In the genomic region with DNA sequence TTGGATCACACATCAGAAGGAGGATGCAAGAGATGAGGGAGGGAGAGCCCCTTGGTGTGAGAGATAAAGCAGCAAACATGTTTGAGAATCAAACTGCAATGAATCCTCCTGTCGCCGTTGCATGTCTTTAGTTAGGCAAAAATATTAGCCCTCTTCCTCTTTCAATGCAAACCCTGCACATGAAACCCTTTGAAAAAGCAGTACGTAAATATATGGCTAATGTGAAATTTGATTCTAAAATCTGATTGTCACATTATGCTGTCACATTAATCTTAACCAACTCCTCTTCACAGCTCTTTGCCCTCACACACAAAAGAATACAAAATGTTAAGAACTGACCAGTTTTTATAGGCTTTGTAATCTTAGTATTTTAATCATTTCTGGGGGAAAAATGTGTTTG, we compare ENCODE assay signal across 22 cellular contexts.
DNase-seq lines count a peak whose midpoint lies in the region; TF ChIP-seq lines count a peak whose summit lies in the region.
"Had no signal": no experiment of that assay in that cellular context is flagged by ENCODE, and none has a peak within 500 bp of the region (broad histone marks: within the 10 kb centered on the region; RNA-seq: fewer than 3 reads in every experiment).

No MANE protein-coding gene starts in this region.

- no peaks in the 10 kb centered on the region for H3K4me1 ChIP-seq in breast epithelium
- H3K4me1 ChIP-seq: Caco-2, HAP-1, SJCRH30 had no signal

- H3K27me3 ChIP-seq in breast epithelium: no peaks in the 10 kb centered on the region
- H3K27me3 ChIP-seq in dorsolateral prefrontal cortex: no peaks in the 10 kb centered on the region
- H3K27me3 ChIP-seq: BLaER1 treated with 17β-estradiol and CSF1 and Interleukin-3, amounts not matched to agents 10 nM and 100 nM; SJCRH30 had no signal

- intact Hi-C loops in MCF 10A (cut with micrococcal nuclease): no loop called here
- intact Hi-C loops in breast epithelium (cut with DNase I; ENCODE audit: low total_unique reads): no loop called here
- intact Hi-C loops in dorsolateral prefrontal cortex (cut with DNase I): no loop called here

- H3K27ac ChIP-seq in breast epithelium (no peak overlapping the region), dorsolateral prefrontal cortex (peak overlapping the region in 53 of 59 donors; percentile 11 to 86 (median 68))
- H3K27ac ChIP-seq: BLaER1 treated with 17β-estradiol and CSF1 and Interleukin-3, amounts not matched to agents 10 nM and 100 nM; RWPE1; SJCRH30 had no signal

- H3K9me3 ChIP-seq in breast epithelium: no peaks in the 10 kb centered on the region
- H3K9me3 ChIP-seq: BLaER1 treated with 17β-estradiol and CSF1 and Interleukin-3, amounts not matched to agents 10 nM and 100 nM; Caco-2; HAP-1; SJCRH30 had no signal

- H3K4me3 ChIP-seq in breast epithelium (no peak overlapping the region), dorsolateral prefrontal cortex (no peak overlapping the region)
- H3K4me3 ChIP-seq: BLaER1 treated with 17β-estradiol and CSF1 and Interleukin-3, amounts not matched to agents 10 nM and 100 nM; GM12878; HAP-1; SJCRH30 had no signal

- POLR2A ChIA-PET in MCF 10A (lab: Yijun Ruan, JAX): interaction anchor here (0.6 to 6.9 kb wide), 13 partner anchors 9 to 211 kb away, joined by 3 to 73 read pairs (median 6); a partner anchor contains a TSS

- H3K4me3 Mint-ChIP-seq in MCF 10A (ENCODE audit: unreplicated experiment): peak overlapping the region; percentile 18
- H3K4me3 Mint-ChIP-seq in immature natural killer cell: no peak overlapping the region
- H3K4me3 Mint-ChIP-seq: CD4-positive, alpha-beta memory T cell had no signal

- no peak for DNase-seq in MCF 10A (ENCODE audit: unreplicated experiment)
- no peak for DNase-seq in breast epithelium (ENCODE audit: low spot score in 2 of 2)
- peak; percentile 43 for DNase-seq in NCI-H1436 treated with DMSO at 0.1 percent for 48 hours (lab: John Stamatoyannopoulos, UW)
- no peak for DNase-seq in dorsolateral prefrontal cortex
- no peak for DNase-seq in stimulated activated CD4-positive, alpha-beta T cell treated with anti-CD3 and anti-CD28 coated beads, Interleukin-2, amount 100 ng/mL, for 48 hours
- DNase-seq in immature natural killer cell: no peak
- DNase-seq in EL: no peak
- DNase-seq: Caco-2; CD4-positive, alpha-beta memory T cell; DMS 273 treated with DMSO at 0.1 percent for 48 hours; DMS79 treated with DMSO at 0.1 percent for 48 hours; KG1; NCI-H187; NCI-H2171; NCI-H345; NCI-H524; SJCRH30; T-helper 1 cell had no signal

- no peak for TF ChIP-seq CTCF in MCF 10A (IDR thresholded peaks at IDR 0.05; ENCODE audit: unreplicated experiment)
- TF ChIP-seq CTCF in breast epithelium (IDR thresholded peaks at IDR 0.05): no peak
- TF ChIP-seq CTCF in dorsolateral prefrontal cortex (IDR thresholded peaks at IDR 0.05 in 54 of 56, conservative IDR thresholded peaks at IDR 0.05 in 2 of 56; ENCODE audit: low read depth in 1 of 56, partially characterized antibody in 56 of 56): no peak

- H3K9me3 Mint-ChIP-seq in MCF 10A (ENCODE audit: unreplicated experiment): peaks cover 5% of the 10 kb centered on the region
- H3K9me3 Mint-ChIP-seq in immature natural killer cell: no peaks in the 10 kb centered on the region

- H3K36me3 Mint-ChIP-seq in MCF 10A (ENCODE audit: insufficient read depth, unreplicated experiment) (peaks cover 7% of the 10 kb centered on the region), immature natural killer cell (no peaks in the 10 kb centered on the region)
- H3K36me3 Mint-ChIP-seq: CD4-positive, alpha-beta memory T cell had no signal

- peak overlapping the region; percentile 93 for H3K27ac Mint-ChIP-seq in MCF 10A (ENCODE audit: low read depth, unreplicated experiment)
- no peak overlapping the region for H3K27ac Mint-ChIP-seq in immature natural killer cell
- H3K27ac Mint-ChIP-seq: CD4-positive, alpha-beta memory T cell had no signal

- no TSS peak for BruUV-seq in MCF 10A (replicated peaks; lab: Mats Ljungman, UMichigan)

- no peaks in the 10 kb centered on the region for H3K36me3 ChIP-seq in breast epithelium
- H3K36me3 ChIP-seq: BLaER1 treated with 17β-estradiol and CSF1 and Interleukin-3, amounts not matched to agents 10 nM and 100 nM; HAP-1; SJCRH30 had no signal

- H3K27me3 Mint-ChIP-seq in MCF 10A (ENCODE audit: insufficient read depth, unreplicated experiment) (no peaks in the 10 kb centered on the region), immature natural killer cell (ENCODE audit: low read depth in 3 of 3) (peaks cover 2 to 10% (median 5%) of the 10 kb centered on the region in 3 donors)

- H3K4me1 Mint-ChIP-seq in MCF 10A (ENCODE audit: insufficient read depth, unreplicated experiment): peaks cover 48% of the 10 kb centered on the region
- H3K4me1 Mint-ChIP-seq in immature natural killer cell: peaks cover 6% of the 10 kb centered on the region in 2 donors

- no peak for TF ChIP-seq POLR2A in breast epithelium (IDR thresholded peaks at IDR 0.05)

- CTCF ChIA-PET in MCF 10A (lab: Yijun Ruan, JAX): interaction anchor here (0.7 to 2.7 kb wide), 5 partner anchors 9 to 119 kb away, joined by 3 to 7 read pairs (median 4); no protein-coding TSS in a partner anchor

Comparison
In these comparisons a context has a peak if more than half of its experiments do, and no peak if none do; other contexts are left out.
1. H3K27ac ChIP-seq: peak in dorsolateral prefrontal cortex (53 of 59); none in breast epithelium (0 of 2).